ENCODE assay signal across 8 cellular contexts in genomic region chr5:154273028-154273617, GRCh38.
DNase-seq lines count a peak whose midpoint lies in the region; ATAC-seq and TF ChIP-seq lines count a peak whose summit lies in the region.

No MANE protein-coding gene starts in this region.

- H3K9ac ChIP-seq in DND-41 (ENCODE audit: low read depth, low read length), result no peak overlapping the region

- H3K27ac ChIP-seq in DND-41 (ENCODE audit: low read length), result no peak overlapping the region

- H3K9me3 ChIP-seq in DND-41 (ENCODE audit: insufficient read depth, low read length, severe bottlenecking), result no peaks in the 10 kb centered on the region

- DNase-seq in DND-41, result no peak
- DNase-seq in Kasumi-1 (lab: John Stamatoyannopoulos, UW), result peak; percentile 33 to 52
- DNase-seq in erythroblast (lab: John Stamatoyannopoulos, UW), result peak; percentile 38 to 43
- DNase-seq in renal cortical epithelial cell (ENCODE audit: low read depth), result peak; percentile 73
- DNase-seq in D341Med (ENCODE audit: low spot score), result no peak

- no peak overlapping the region for H3K4me2 ChIP-seq in DND-41 (ENCODE audit: insufficient read depth, low read length)

- no peak overlapping the region for H3K4me3 ChIP-seq in DND-41 (ENCODE audit: low read depth in 1 of 2, low read length in 2 of 2)

- ATAC-seq in DND-41 (ENCODE audit: insufficient read depth, low read depth) (peak; percentile 62), GM19468 (IDR thresholded peaks at IDR 0.05; ENCODE audit: extremely low read depth, unreplicated experiment) (peak; percentile 37), HG02870 (IDR thresholded peaks at IDR 0.05; ENCODE audit: unreplicated experiment) (no peak), HG02970 (IDR thresholded peaks at IDR 0.05; ENCODE audit: low FRiP score, unreplicated experiment) (no peak)

- no peak overlapping the region for H2AFZ ChIP-seq in DND-41 (ENCODE audit: low read depth, low read length)

- H3K79me2 ChIP-seq in DND-41 (ENCODE audit: insufficient read depth, low read length), result no peaks in the 10 kb centered on the region

- no peaks in the 10 kb centered on the region for H3K27me3 ChIP-seq in DND-41 (ENCODE audit: insufficient read depth, low read length, poor library complexity)

- 0 out of 2 replicates have a peak, but pooled peaks cover 2% of the 10 kb centered on the region for H4K20me1 ChIP-seq in DND-41 (ENCODE audit: insufficient read depth, low read length)

- H3K4me1 ChIP-seq in DND-41 (ENCODE audit: insufficient read depth, low read length), result no peaks in the 10 kb centered on the region

- TF ChIP-seq POLR2A in erythroblast (IDR thresholded peaks at IDR 0.05; ENCODE audit: low read length), result no peak

- TF ChIP-seq CTCF in DND-41 (IDR thresholded peaks at IDR 0.05; ENCODE audit: borderline replicate concordance, extremely low read depth, low read length, poor library complexity, severe bottlenecking), result no peak

- H3K36me3 ChIP-seq in DND-41 (ENCODE audit: insufficient read depth, low read length), result no peaks in the 10 kb centered on the region

Comparison
In these comparisons a context has a peak if more than half of its experiments do, and no peak if none do; other contexts are left out.
1. ATAC-seq: peak in DND-41 (single experiment) and GM19468 (single experiment); none in HG02870 (single experiment) and HG02970 (single experiment).
2. DNase-seq: peak in Kasumi-1 (2 of 2), erythroblast (2 of 2) and renal cortical epithelial cell (single experiment); none in DND-41 (single experiment) and D341Med (single experiment).